Comparison of ENCODE assay signal across 11 cellular contexts in genomic region chr16:11175850-11176341, GRCh38.
DNase-seq lines count a peak whose midpoint lies in the region; ATAC-seq, FAIRE-seq and TF ChIP-seq lines count a peak whose summit lies in the region.
"Had no signal": no experiment of that assay in that cellular context is flagged by ENCODE, and none has a peak within 500 bp of the region (broad histone marks: within the 10 kb centered on the region; RNA-seq: fewer than 3 reads in every experiment).

No MANE protein-coding gene starts in this region.

- DNase-seq in A549 (ENCODE audit: low read depth in 1 of 2, low spot score in 1 of 2) (no peak), nephron progenitor cell (no peak), esophagus muscularis mucosa (ENCODE audit: extremely low spot score) (no peak), NCI-H1694 (lab: John Stamatoyannopoulos, UW) (no peak), SKM-1 treated with dmso at 0.1 percent for 144 hours (lab: John Stamatoyannopoulos, UW; ENCODE audit: unreplicated experiment) (no peak)
- no peak for DNase-seq in activated T-cell treated with anti-CD3 and anti-CD28 coated beads, Interleukin-2, amount 50 U/mL, for 4 hours
- DNase-seq: AML-193, NCI-H1436 treated with DMSO at 0.1 percent for 48 hours, trophoblast cell had no signal

- CTCF ChIA-PET in A549 (lab: Yijun Ruan, JAX) = interaction anchor here (0.9 kb wide), 1 partner anchor 66 kb away, joined by 4 read pairs; no protein-coding TSS in a partner anchor

- no peak for ATAC-seq in A549
- ATAC-seq in GM19023 (IDR thresholded peaks at IDR 0.05; ENCODE audit: unreplicated experiment) = peak; percentile 50
- ATAC-seq in HG03064 (IDR thresholded peaks at IDR 0.05; ENCODE audit: low read depth, unreplicated experiment) = peak; percentile 51
- peak; percentile 66 to 67 for ATAC-seq in activated T-cell treated with anti-CD3 and anti-CD28 coated beads, Interleukin-2, amount 50 U/mL, for 4 hours

- no peaks in the 10 kb centered on the region for H3K27me3 ChIP-seq in esophagus muscularis mucosa

- H3K36me3 ChIP-seq in esophagus muscularis mucosa = peaks cover 6 to 56% (median 43%) of the 10 kb centered on the region in 4 donors

- H3K9me3 ChIP-seq in A549 = no peaks in the 10 kb centered on the region
- H3K9me3 ChIP-seq in esophagus muscularis mucosa = no peaks in the 10 kb centered on the region

- POLR2A ChIA-PET in A549 (lab: Yijun Ruan, JAX) = no interaction called here

- 83% methylated on average over 11 of the region's 11 CpGs for WGBS in A549 (ENCODE audit: missing lambda C conversion rate)
- WGBS in esophagus muscularis mucosa = 96% methylated on average over 11 of the region's 11 CpGs

- no peak overlapping the region for H3K4me3 Mint-ChIP-seq in activated T-cell treated with anti-CD3 and anti-CD28 coated beads, Interleukin-2, amount 50 U/mL, for 4 hours
- H3K4me3 Mint-ChIP-seq in nephron progenitor cell = no peak overlapping the region

- no peaks in the 10 kb centered on the region for H3K4me1 ChIP-seq in A549
- peaks cover 0 to 15% (median under 1%) of the 10 kb centered on the region in 4 donors for H3K4me1 ChIP-seq in esophagus muscularis mucosa

- H3K27ac Mint-ChIP-seq in nephron progenitor cell = no peak overlapping the region

- TF ChIP-seq RAD21 in A549 (conservative IDR thresholded peaks at IDR 0.05 in 1 of 2, IDR thresholded peaks at IDR 0.05 in 1 of 2) = no peak

- TF ChIP-seq EP300 in A549 (IDR thresholded peaks at IDR 0.05) (no peak), esophagus muscularis mucosa (IDR thresholded peaks at IDR 0.05) (no peak)

- peaks cover 37% of the 10 kb centered on the region for H3K36me3 Mint-ChIP-seq in activated T-cell treated with anti-CD3 and anti-CD28 coated beads, Interleukin-2, amount 50 U/mL, for 4 hours (ENCODE audit: insufficient read depth)
- H3K36me3 Mint-ChIP-seq in nephron progenitor cell (ENCODE audit: low read depth) = peaks cover 16% of the 10 kb centered on the region

- no peak for TF ChIP-seq CTCF in A549 (IDR thresholded peaks at IDR 0.05)
- TF ChIP-seq CTCF in nephron progenitor cell (IDR thresholded peaks at IDR 0.05) = no peak
- TF ChIP-seq CTCF in esophagus muscularis mucosa (IDR thresholded peaks at IDR 0.05) = no peak

- no peaks in the 10 kb centered on the region for H3K9me3 Mint-ChIP-seq in activated T-cell treated with anti-CD3 and anti-CD28 coated beads, Interleukin-2, amount 50 U/mL, for 4 hours
- H3K9me3 Mint-ChIP-seq in nephron progenitor cell = no peaks in the 10 kb centered on the region

- intact Hi-C loops in esophagus muscularis mucosa (cut with DNase I) = no loop called here

- H3K27me3 Mint-ChIP-seq in activated T-cell treated with anti-CD3 and anti-CD28 coated beads, Interleukin-2, amount 50 U/mL, for 4 hours (ENCODE audit: low read depth) = no peaks in the 10 kb centered on the region
- H3K27me3 Mint-ChIP-seq in nephron progenitor cell (ENCODE audit: low read depth, poor library complexity) = peaks cover 21% of the 10 kb centered on the region

- no peak overlapping the region for H3K4me2 ChIP-seq in A549

- TF ChIP-seq POLR2A in A549 (IDR thresholded peaks at IDR 0.05; ENCODE audit: low read length) (no peak), esophagus muscularis mucosa (IDR thresholded peaks at IDR 0.05; ENCODE audit: low read depth) (no peak)

- H3K4me3 ChIP-seq in A549 = no peak overlapping the region
- H3K4me3 ChIP-seq in esophagus muscularis mucosa = no peak overlapping the region

- H3K27ac ChIP-seq in A549 (no peak overlapping the region), esophagus muscularis mucosa (replicated peaks in 1 of 4) (no peak overlapping the region)

- H3K4me1 Mint-ChIP-seq in activated T-cell treated with anti-CD3 and anti-CD28 coated beads, Interleukin-2, amount 50 U/mL, for 4 hours (ENCODE audit: low read depth) = peaks cover 25% of the 10 kb centered on the region
- peaks cover 68% of the 10 kb centered on the region for H3K4me1 Mint-ChIP-seq in nephron progenitor cell

- FAIRE-seq in A549 (lab: Jason Lieb, UNC) = no peak

TF ChIP-seq in A549, 52 proteins besides CTCF, POLR2A, EP300 and RAD21:
- TF ChIP-seq ESRRA (IDR thresholded peaks at IDR 0.05; ENCODE audit: borderline replicate concordance, low read length) = no peak
- peak; percentile 44 for TF ChIP-seq MAFK (IDR thresholded peaks at IDR 0.05; ENCODE audit: partially characterized antibody)

Comparison
In these comparisons a context has a peak if more than half of its experiments do, and no peak if none do; other contexts are left out.
1. ATAC-seq: peak in GM19023 (single experiment), HG03064 (single experiment) and activated T-cell treated with anti-CD3 and anti-CD28 coated beads, Interleukin-2, amount 50 U/mL, for 4 hours (2 of 2); none in A549 (0 of 2).